In the genomic region with DNA sequence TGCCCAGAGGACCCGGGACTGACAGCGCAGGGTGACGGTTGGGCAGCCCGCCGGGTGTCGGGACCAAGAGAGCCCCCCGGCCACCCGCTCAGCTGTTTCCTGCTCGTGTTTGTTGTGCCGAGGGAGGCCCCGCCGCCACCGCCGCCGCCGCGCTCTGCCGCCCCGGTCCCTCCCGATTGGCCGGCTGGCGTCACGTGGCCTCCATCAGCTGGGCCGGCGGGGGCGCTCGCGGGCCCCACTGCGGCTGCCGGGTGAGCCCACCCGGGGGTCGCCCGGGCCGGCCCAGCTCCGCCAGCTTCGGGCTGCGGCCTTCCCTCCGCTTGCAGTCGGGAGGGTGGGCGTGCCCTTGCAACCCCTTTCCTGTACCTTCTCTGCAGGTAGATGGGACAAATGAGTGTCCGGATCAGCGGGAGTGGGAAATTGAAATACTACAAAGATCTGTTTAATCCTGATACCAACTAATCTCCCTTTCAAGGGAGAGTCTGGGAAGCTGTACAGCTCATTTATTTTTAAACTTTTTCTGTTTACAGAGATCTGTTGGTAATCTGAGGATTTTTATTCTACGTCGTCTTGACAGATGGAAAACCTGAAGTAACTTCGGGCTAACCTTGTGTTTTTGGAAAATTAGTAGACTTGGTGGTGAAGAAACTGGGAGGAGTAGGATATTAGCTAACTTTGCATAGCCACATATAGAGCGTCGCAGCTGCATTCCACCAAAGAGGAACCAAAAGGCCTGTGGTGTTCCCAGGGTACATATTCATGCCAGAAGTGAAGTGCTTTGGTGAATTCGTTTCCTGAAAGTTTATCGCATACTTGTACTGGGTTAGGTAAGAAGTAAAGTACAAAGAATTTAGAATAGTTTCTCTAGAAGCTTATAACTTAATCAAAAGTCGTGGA, we compare ENCODE assay signal across 8 cellular contexts. TPM values are rescaled to one million over a fixed set of nuclear protein-coding genes. Genes with fewer than 3 reads are reported as not detected.
DNase-seq lines count a peak whose midpoint lies in the region; ATAC-seq and TF ChIP-seq lines count a peak whose summit lies in the region.

No MANE protein-coding gene starts in this region.

- peaks cover 34% of the 10 kb centered on the region for H3K4me1 Mint-ChIP-seq in activated CD4-positive, alpha-beta T cell treated with anti-CD3 and anti-CD28 coated beads, Interleukin-2, amount 10 ng/mL, durations not matched to agents 24 days and 14 days

- TF ChIP-seq CTCF in GM12872 (IDR thresholded peaks at IDR 0.05; ENCODE audit: insufficient read depth, low read depth, low read length) (peak; percentile 41; the same call in 1 of the 3 replicates), coronary artery (IDR thresholded peaks at IDR 0.05) (no peak), left lung (IDR thresholded peaks at IDR 0.05) (peak; percentile 34 to 52)

- DNase-seq in NCI-H2196 (lab: John Stamatoyannopoulos, UW; ENCODE audit: unreplicated experiment), result peak; percentile 68
- DNase-seq in activated CD4-positive, alpha-beta T cell treated with anti-CD3 and anti-CD28 coated beads, Interleukin-2, amount 10 ng/mL, durations not matched to agents 24 days and 14 days, result peak; percentile 95
- DNase-seq in coronary artery (ENCODE audit: low spot score), result peak; percentile 87
- peak; percentile 81 to 95 for DNase-seq in left lung
- peak; percentile 68 to 75 for DNase-seq in stimulated activated CD4-positive, alpha-beta T cell treated with anti-CD3 and anti-CD28 coated beads, Interleukin-2, amount 100 ng/mL, for 48 hours

- H3K36me3 ChIP-seq in left lung, result no peaks in the 10 kb centered on the region

- H3K9me3 ChIP-seq in left lung, result no peaks in the 10 kb centered on the region

- H3K27ac Mint-ChIP-seq in activated CD4-positive, alpha-beta T cell treated with anti-CD3 and anti-CD28 coated beads, Interleukin-2, amount 10 ng/mL, durations not matched to agents 24 days and 14 days, result peak overlapping the region; percentile 71

- ATAC-seq in HG02763 (IDR thresholded peaks at IDR 0.05; ENCODE audit: unreplicated experiment) (peak; percentile 16), left lung (peak; percentile 42), GM18520 (IDR thresholded peaks at IDR 0.05; ENCODE audit: unreplicated experiment) (no peak)

- H3K4me3 Mint-ChIP-seq in activated CD4-positive, alpha-beta T cell treated with anti-CD3 and anti-CD28 coated beads, Interleukin-2, amount 10 ng/mL, durations not matched to agents 24 days and 14 days, result peak overlapping the region; percentile 76

- intact Hi-C loops in activated CD4-positive, alpha-beta T cell treated with anti-CD3 and anti-CD28 coated beads, Interleukin-2, amount 10 ng/mL, durations not matched to agents 24 days and 14 days (cut with micrococcal nuclease), result loop anchor here (2.0 to 5.0 kb wide), 6 partner anchors 17 to 1914 kb away; a partner anchor contains a TSS
- intact Hi-C loops in left lung (cut with DNase I), result no loop called here

- H3K27ac ChIP-seq in coronary artery, result peak overlapping the region; percentile 96 to 100
- peak overlapping the region; percentile 99 for H3K27ac ChIP-seq in left lung

- no peaks in the 10 kb centered on the region for H3K27me3 Mint-ChIP-seq in activated CD4-positive, alpha-beta T cell treated with anti-CD3 and anti-CD28 coated beads, Interleukin-2, amount 10 ng/mL, durations not matched to agents 24 days and 14 days

- H3K4me3 ChIP-seq in coronary artery (peak overlapping the region; percentile 99), left lung (peak overlapping the region; percentile 82 to 90)

- H3K4me1 ChIP-seq in left lung, result peaks cover 29 to 44% of the 10 kb centered on the region in 2 donors

- no peaks in the 10 kb centered on the region for H3K27me3 ChIP-seq in left lung

- H3K9me3 Mint-ChIP-seq in activated CD4-positive, alpha-beta T cell treated with anti-CD3 and anti-CD28 coated beads, Interleukin-2, amount 10 ng/mL, durations not matched to agents 24 days and 14 days, result no peaks in the 10 kb centered on the region

- H3K36me3 Mint-ChIP-seq in activated CD4-positive, alpha-beta T cell treated with anti-CD3 and anti-CD28 coated beads, Interleukin-2, amount 10 ng/mL, durations not matched to agents 24 days and 14 days (ENCODE audit: low read depth), result peaks cover 13% of the 10 kb centered on the region

RNA-seq across cellular contexts. Expression of a gene that starts 1.2 kb away (rescaled TPM):
- 16.8 and 19.6 TPM in 2 replicates for total RNA-seq in activated CD4-positive, alpha-beta T cell treated with anti-CD3 and anti-CD28 coated beads, Interleukin-2, amount 10 ng/mL, durations not matched to agents 24 days and 14 days
- total RNA-seq in left lung, result 100 to 1,000 TPM in 1 of 2 donors, 10 to 100 TPM in 1; 58.5 to 118 TPM
